ENCODE assay signal across 21 cellular contexts in the genomic region with DNA sequence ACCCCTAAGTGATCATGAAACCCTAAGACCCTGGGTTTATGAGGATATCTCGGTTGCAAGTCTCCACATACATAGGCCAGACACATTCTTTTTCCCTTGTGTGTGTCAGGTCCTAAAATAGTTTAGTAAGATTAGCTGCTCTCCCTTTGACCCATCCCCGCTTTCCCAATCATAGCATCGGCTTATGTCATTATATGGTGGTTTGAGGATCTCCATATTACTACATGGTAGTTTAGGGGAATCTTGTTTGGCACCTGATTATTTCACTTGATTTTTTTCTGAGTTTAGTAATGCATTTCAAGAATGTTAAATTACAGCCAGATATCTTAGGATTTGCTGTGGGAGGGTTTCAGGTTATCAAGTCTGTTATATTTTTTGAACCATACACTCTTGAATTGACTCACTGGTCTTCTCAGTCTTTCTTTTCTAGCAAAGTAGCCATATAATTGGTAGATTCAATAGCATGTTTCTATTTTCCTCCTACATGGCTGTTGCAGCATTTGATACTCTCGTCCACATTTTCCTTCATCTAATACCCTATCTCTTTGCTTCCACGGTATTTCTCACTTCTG.
DNase-seq lines count a peak whose midpoint lies in the region; ATAC-seq, FAIRE-seq and TF ChIP-seq lines count a peak whose summit lies in the region.
"Had no signal": no experiment of that assay in that cellular context is flagged by ENCODE, and none has a peak within 500 bp of the region (broad histone marks: within the 10 kb centered on the region; RNA-seq: fewer than 3 reads in every experiment).

No MANE protein-coding gene starts in this region.

- 12% methylated on average over 5 of the region's 5 CpGs for WGBS in K562 (ENCODE audit: insufficient coverage, low coverage, missing lambda C conversion rate)

- TF ChIP-seq POLR2A in K562 (conservative IDR thresholded peaks at IDR 0.05), result no peak

- no peaks in the 10 kb centered on the region for H3K36me3 ChIP-seq in K562 (ENCODE audit: control insufficient read depth, insufficient read depth, low read length)
- H3K36me3 ChIP-seq: BLaER1 had no signal

- H4K20me1 ChIP-seq in K562 (replicated peaks; ENCODE audit: control insufficient read depth, insufficient read depth, low read length), result no peaks in the 10 kb centered on the region
- H4K20me1 ChIP-seq: BLaER1 had no signal

- POLR2A ChIA-PET in K562 (lab: Yijun Ruan, JAX), result no interaction called here

- H3K4me1 ChIP-seq in K562 (replicated peaks in 1 of 2; ENCODE audit: control insufficient read depth in 2 of 2, insufficient read depth in 2 of 2, low read length in 2 of 2), result no peaks in the 10 kb centered on the region
- H3K4me1 ChIP-seq: BLaER1 had no signal

- H3K4me2 ChIP-seq in K562 (ENCODE audit: insufficient read depth, low read length), result no peak overlapping the region
- H3K4me2 ChIP-seq: BLaER1, KMS-11 had no signal

- H3K27ac ChIP-seq in K562 (ENCODE audit: extremely low read depth, low read depth, low read length), result no peak overlapping the region
- H3K27ac ChIP-seq: BLaER1, KMS-11 had no signal

- no peak for FAIRE-seq in K562 (lab: Jason Lieb, UNC)
- FAIRE-seq: GM12891, GM19239 had no signal

- intact Hi-C loops in K562 (cut with micrococcal nuclease) (no loop called here), Right ventricle myocardium superior (cut with DNase I) (no loop called here)

- H3K9me1 ChIP-seq in K562 (ENCODE audit: control insufficient read depth, insufficient read depth, low read length), result no peaks in the 10 kb centered on the region

- no peaks in the 10 kb centered on the region for H3K9me3 ChIP-seq in K562 (replicated peaks; ENCODE audit: control insufficient read depth, insufficient read depth, low read depth, low read length)
- H3K9me3 ChIP-seq: BLaER1 had no signal

- peak overlapping the region; percentile 61; the same call in 1 of the 2 replicates for H2AFZ ChIP-seq in K562 (ENCODE audit: low read depth, low read length)

- BruUV-seq in K562 (replicated peaks; lab: Mats Ljungman, UMichigan), result no TSS peak

- no peak for DNase-seq in K562 (ENCODE audit: extremely low read depth in 1 of 4, low spot score in 3 of 4)
- no peak for DNase-seq in GM03348 (ENCODE audit: low spot score)
- DNase-seq in dermis blood vessel endothelial cell, result no peak
- no peak for DNase-seq in Right ventricle myocardium superior
- DNase-seq: Calu3; CD4-positive, alpha-beta memory T cell; GF-D8; MV-4-11; NCI-H1694 treated with DMSO at 0.1 percent for 48 hours; NCI-H510A treated with DMSO at 0.1 percent for 48 hours; NCI-H774; SHP77 treated with DMSO at 0.1 percent for 48 hours had no signal

- in situ Hi-C loops in K562 (cut with MboI), result no loop called here

- H3K27me3 ChIP-seq in K562 (ENCODE audit: control insufficient read depth in 2 of 2, insufficient read depth in 2 of 2, low read length in 2 of 2), result no peaks in the 10 kb centered on the region
- H3K27me3 ChIP-seq: BLaER1 had no signal

- CTCF ChIA-PET in K562 (lab: Yijun Ruan, JAX; ENCODE audit: low intra/inter-chr PET ratio), result no interaction called here

- TF ChIP-seq CTCF in K562 (IDR thresholded peaks at IDR 0.05 in 2 of 3, conservative IDR thresholded peaks at IDR 0.05 in 1 of 3; ENCODE audit: insufficient read depth in 2 of 3, low read depth in 1 of 3, low read length in 3 of 3), result no peak

- no peak overlapping the region for H3K9ac ChIP-seq in K562 (ENCODE audit: insufficient read depth in 1 of 2, low read depth in 2 of 2, low read length in 2 of 2)
- H3K9ac ChIP-seq: BLaER1, KMS-11 had no signal

- peak; percentile 45 for ATAC-seq in GM18870 (IDR thresholded peaks at IDR 0.05; ENCODE audit: unreplicated experiment)
- peak; percentile 46 for ATAC-seq in HG02759 (IDR thresholded peaks at IDR 0.05; ENCODE audit: unreplicated experiment)
- peak; percentile 54 for ATAC-seq in HG03039 (IDR thresholded peaks at IDR 0.05; ENCODE audit: unreplicated experiment)
- ATAC-seq in K562, result no peak; the same call in 2 of the 3 replicates
- no peak for ATAC-seq in HG03159 (IDR thresholded peaks at IDR 0.05; ENCODE audit: unreplicated experiment)
- ATAC-seq in Right ventricle myocardium superior (ENCODE audit: poor library complexity), result no peak
- ATAC-seq: SK-N-SH treated with all-trans-retinoic acid at 6 μM for 48 hours had no signal

- TF ChIP-seq EP300 in K562 (IDR thresholded peaks at IDR 0.05; ENCODE audit: low read length), result no peak

- TF ChIP-seq RAD21 in K562 (CRISPR knock-in tag; conservative IDR thresholded peaks at IDR 0.05 in 1 of 2, IDR thresholded peaks at IDR 0.05 in 1 of 2), result no peak

- H3K79me2 ChIP-seq in K562 (ENCODE audit: control insufficient read depth, insufficient read depth, low read length), result no peaks in the 10 kb centered on the region

- H3K4me3 ChIP-seq in K562, result no peak overlapping the region
- H3K4me3 ChIP-seq: BLaER1 had no signal

TF ChIP-seq in K562, 482 proteins besides CTCF, POLR2A, EP300 and RAD21:
- TF ChIP-seq ILK (tag; IDR thresholded peaks at IDR 0.05; ENCODE audit: borderline replicate concordance, low read depth), result no peak
- TF ChIP-seq HNRNPL (IDR thresholded peaks at IDR 0.05; ENCODE audit: low read depth, low read length), result no peak
- TF ChIP-seq MTA3 (IDR thresholded peaks at IDR 0.05; ENCODE audit: borderline replicate concordance), result no peak
- no peak for TF ChIP-seq HMG20A (CRISPR knock-in tag; conservative IDR thresholded peaks at IDR 0.05)
- no peak for TF ChIP-seq RBFOX2 (IDR thresholded peaks at IDR 0.05; ENCODE audit: low read depth, low read length)
- no peak for TF ChIP-seq PYGO2 (tag; IDR thresholded peaks at IDR 0.05)
- no peak for TF ChIP-seq NFYB (IDR thresholded peaks at IDR 0.05; ENCODE audit: extremely low read depth, insufficient read length)
- no peak for TF ChIP-seq EHMT2 (IDR thresholded peaks at IDR 0.05)
- TF ChIP-seq XRCC3 (IDR thresholded peaks at IDR 0.05), result no peak
- no peak for TF ChIP-seq MCM7 (IDR thresholded peaks at IDR 0.05)
- no peak for TF ChIP-seq TARDBP (IDR thresholded peaks at IDR 0.05)
- TF ChIP-seq SIN3B (IDR thresholded peaks at IDR 0.05; ENCODE audit: low read depth), result no peak
- TF ChIP-seq, protein P1, sequence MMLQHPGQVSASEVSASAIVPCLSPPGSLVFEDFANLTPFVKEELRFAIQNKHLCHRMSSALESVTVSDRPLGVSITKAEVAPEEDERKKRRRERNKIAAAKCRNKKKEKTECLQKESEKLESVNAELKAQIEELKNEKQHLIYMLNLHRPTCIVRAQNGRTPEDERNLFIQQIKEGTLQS (IDR thresholded peaks at IDR 0.05), result no peak
- TF ChIP-seq, protein P1 (CRISPR knock-in tag; conservative IDR thresholded peaks at IDR 0.05), result no peak
- TF ChIP-seq SIN3A (IDR thresholded peaks at IDR 0.05; ENCODE audit: borderline replicate concordance in 2 of 2, control insufficient read depth in 1 of 2, low read depth in 2 of 2, low read length in 2 of 2), result no peak
- TF ChIP-seq TAF7 (tag; IDR thresholded peaks at IDR 0.05), result no peak

Comparison
In these comparisons a context has a peak if more than half of its experiments do, and no peak if none do; other contexts are left out.
1. ATAC-seq: peak in GM18870 (single experiment), HG02759 (single experiment) and HG03039 (single experiment); none in K562 (single experiment), HG03159 (single experiment) and Right ventricle myocardium superior (single experiment).